ENCODE assay signal across 8 cellular contexts in the genomic region with DNA sequence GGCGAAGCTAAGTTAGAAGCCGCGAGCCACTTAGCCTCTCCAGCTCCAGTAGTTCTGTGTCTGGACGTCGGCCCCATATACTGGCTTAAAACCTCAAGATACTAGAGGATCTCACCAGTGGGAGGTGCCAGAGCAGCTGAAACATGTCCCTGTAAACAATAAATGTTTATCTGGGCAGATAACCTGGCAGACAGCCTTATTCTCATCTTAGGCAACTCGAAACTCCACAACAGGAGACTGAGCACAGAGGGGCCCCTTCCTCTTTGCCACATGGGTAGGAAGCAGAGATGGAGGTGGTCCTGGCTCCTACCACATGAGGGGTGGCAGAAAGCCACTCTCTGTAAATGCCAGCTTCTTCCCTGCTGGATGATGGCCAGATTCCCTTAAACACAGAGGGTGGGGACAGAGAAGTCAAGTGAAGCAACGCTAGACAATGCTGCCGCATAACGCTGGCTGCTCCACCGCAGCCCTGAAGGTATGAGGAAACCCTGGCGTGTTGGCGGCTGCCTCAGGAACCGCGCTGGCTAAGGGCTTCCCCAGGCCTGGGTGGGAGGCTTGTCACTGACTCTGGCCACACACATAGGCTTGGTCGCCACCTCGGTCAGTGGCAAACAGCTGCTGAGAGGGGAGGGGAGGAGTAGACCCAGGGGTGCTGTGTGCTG.
A peak's percentile ranks its signal among the peaks of the same experiment; 100 is the strongest.
DNase-seq lines count a peak whose midpoint lies in the region; ATAC-seq and TF ChIP-seq lines count a peak whose summit lies in the region.

No MANE protein-coding gene starts in this region.

- H3K4me1 Mint-ChIP-seq in activated naive CD8-positive, alpha-beta T cell treated with anti-CD3 and anti-CD28 coated beads, Interleukin-2, amount 10 ng/mL, durations not matched to agents 7 days and 5 days = peaks cover 20% of the 10 kb centered on the region
- peaks cover 24% of the 10 kb centered on the region for H3K4me1 Mint-ChIP-seq in activated naive CD8-positive, alpha-beta T cell treated with anti-CD3 and anti-CD28 coated beads for 36 hours

- no peak for ATAC-seq in activated naive CD8-positive, alpha-beta T cell treated with anti-CD3 and anti-CD28 coated beads, Interleukin-2, amount 10 ng/mL, durations not matched to agents 7 days and 5 days (ENCODE audit: low read depth)
- ATAC-seq in left cardiac atrium (peak; percentile 71 to 85), HG03025 (IDR thresholded peaks at IDR 0.05; ENCODE audit: low FRiP score, unreplicated experiment) (no peak), HG02970 (IDR thresholded peaks at IDR 0.05; ENCODE audit: low FRiP score, unreplicated experiment) (no peak)

- POLR2A ChIA-PET in activated naive CD8-positive, alpha-beta T cell treated with anti-CD3 and anti-CD28 coated beads, Interleukin-2, amount 10 ng/mL, durations not matched to agents 7 days and 5 days (lab: Charles Lee) = interaction anchor here (1.2 kb wide), 2 partner anchors 22 to 32 kb away, joined by 3 to 7 read pairs; no protein-coding TSS in a partner anchor
- POLR2A ChIA-PET in HEK293T (lab: Yijun Ruan, JAX) = no interaction called here

- no peaks in the 10 kb centered on the region for H3K27me3 Mint-ChIP-seq in activated naive CD8-positive, alpha-beta T cell treated with anti-CD3 and anti-CD28 coated beads, Interleukin-2, amount 10 ng/mL, durations not matched to agents 7 days and 5 days
- H3K27me3 Mint-ChIP-seq in activated naive CD8-positive, alpha-beta T cell treated with anti-CD3 and anti-CD28 coated beads for 36 hours = no peaks in the 10 kb centered on the region

- peaks cover 21% of the 10 kb centered on the region for H3K36me3 Mint-ChIP-seq in activated naive CD8-positive, alpha-beta T cell treated with anti-CD3 and anti-CD28 coated beads, Interleukin-2, amount 10 ng/mL, durations not matched to agents 7 days and 5 days
- peaks cover 24% of the 10 kb centered on the region for H3K36me3 Mint-ChIP-seq in activated naive CD8-positive, alpha-beta T cell treated with anti-CD3 and anti-CD28 coated beads for 36 hours

- TF ChIP-seq CTCF in VCaP (conservative IDR thresholded peaks at IDR 0.05) = peak; percentile 71

- H3K9me3 Mint-ChIP-seq in activated naive CD8-positive, alpha-beta T cell treated with anti-CD3 and anti-CD28 coated beads, Interleukin-2, amount 10 ng/mL, durations not matched to agents 7 days and 5 days = no peaks in the 10 kb centered on the region
- H3K9me3 Mint-ChIP-seq in activated naive CD8-positive, alpha-beta T cell treated with anti-CD3 and anti-CD28 coated beads for 36 hours = no peaks in the 10 kb centered on the region

- no peak overlapping the region for H3K4me3 Mint-ChIP-seq in activated naive CD8-positive, alpha-beta T cell treated with anti-CD3 and anti-CD28 coated beads, Interleukin-2, amount 10 ng/mL, durations not matched to agents 7 days and 5 days
- no peak overlapping the region for H3K4me3 Mint-ChIP-seq in activated naive CD8-positive, alpha-beta T cell treated with anti-CD3 and anti-CD28 coated beads for 36 hours

- intact Hi-C loops in left cardiac atrium (cut with DNase I) = no loop called here

- CTCF ChIA-PET in HEK293T (lab: Yijun Ruan, JAX) = interaction anchor here (1.1 to 1.9 kb wide), 2 partner anchors 8 to 122 kb away, joined by 4 read pairs; no protein-coding TSS in a partner anchor

- no peak for DNase-seq in activated naive CD8-positive, alpha-beta T cell treated with anti-CD3 and anti-CD28 coated beads, Interleukin-2, amount 10 ng/mL, durations not matched to agents 7 days and 5 days
- DNase-seq in activated naive CD8-positive, alpha-beta T cell treated with anti-CD3 and anti-CD28 coated beads for 36 hours = no peak
- peak; percentile 85 for DNase-seq in left cardiac atrium
- DNase-seq in putamen (ENCODE audit: low spot score) = peak; percentile 15
- no peak for DNase-seq in HEK293T (ENCODE audit: extremely low spot score)

- peak overlapping the region; percentile 72 for H3K27ac ChIP-seq in VCaP

- peak overlapping the region; percentile 26 for H3K27ac Mint-ChIP-seq in activated naive CD8-positive, alpha-beta T cell treated with anti-CD3 and anti-CD28 coated beads, Interleukin-2, amount 10 ng/mL, durations not matched to agents 7 days and 5 days
- H3K27ac Mint-ChIP-seq in activated naive CD8-positive, alpha-beta T cell treated with anti-CD3 and anti-CD28 coated beads for 36 hours = no peak overlapping the region

TF ChIP-seq in HEK293T, 16 proteins besides CTCF, POLR2A, EP300 and RAD21:
- no peak for TF ChIP-seq ELF4 (IDR thresholded peaks at IDR 0.05)

Comparison
In these comparisons a context has a peak if more than half of its experiments do, and no peak if none do; other contexts are left out.
1. ATAC-seq: peak in left cardiac atrium (2 of 2); none in activated naive CD8-positive, alpha-beta T cell treated with anti-CD3 and anti-CD28 coated beads, Interleukin-2, amount 10 ng/mL, durations not matched to agents 7 days and 5 days (single experiment), HG03025 (single experiment) and HG02970 (single experiment).
2. DNase-seq: peak in left cardiac atrium (single experiment) and putamen (single experiment); none in activated naive CD8-positive, alpha-beta T cell treated with anti-CD3 and anti-CD28 coated beads, Interleukin-2, amount 10 ng/mL, durations not matched to agents 7 days and 5 days (single experiment), activated naive CD8-positive, alpha-beta T cell treated with anti-CD3 and anti-CD28 coated beads for 36 hours (single experiment) and HEK293T (single experiment).